1 cellular context compared by ENCODE assay signal in the genomic region with DNA sequence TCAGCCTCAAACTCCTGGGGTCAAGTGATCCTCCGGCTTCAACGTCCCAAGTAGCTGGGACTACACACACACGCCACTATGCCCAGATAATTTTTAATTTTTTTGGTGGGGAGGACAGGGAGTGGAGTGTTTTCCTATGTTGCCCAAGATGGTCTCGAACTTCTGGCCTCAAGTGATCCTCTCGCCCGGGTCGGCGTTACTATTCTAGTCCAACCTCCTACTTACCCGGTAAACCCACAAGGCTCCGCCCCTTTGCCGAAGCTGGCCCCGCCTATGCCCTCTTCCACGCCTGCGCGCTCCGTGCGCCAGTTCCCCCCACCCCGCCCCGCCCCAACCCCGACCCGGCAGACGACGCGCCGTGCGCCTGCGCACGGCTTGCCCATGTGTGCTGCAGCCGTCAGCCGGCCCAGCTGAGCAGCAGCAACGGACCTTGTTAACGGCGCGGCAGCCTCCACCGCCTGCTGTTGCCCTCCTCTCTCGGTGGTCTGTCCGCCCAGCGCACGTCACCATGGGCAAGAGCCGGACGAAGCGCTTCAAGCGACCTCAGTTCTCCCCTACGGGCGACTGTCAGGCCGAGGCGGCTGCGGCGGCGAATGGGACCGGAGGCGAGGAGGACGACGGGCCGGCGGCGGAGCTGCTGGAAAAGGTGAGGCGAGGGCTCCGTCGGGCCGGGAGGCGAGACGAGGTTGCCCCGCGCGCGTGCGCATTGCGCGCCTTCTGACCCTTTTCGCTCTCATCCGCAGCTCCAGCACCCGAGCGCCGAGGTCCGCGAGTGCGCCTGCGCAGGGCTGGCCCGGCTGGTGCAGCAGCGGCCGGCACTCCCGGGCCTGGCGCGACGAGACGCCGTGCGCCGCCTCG.
TF ChIP-seq lines count a peak whose summit lies in the region.

A gene with protein sequence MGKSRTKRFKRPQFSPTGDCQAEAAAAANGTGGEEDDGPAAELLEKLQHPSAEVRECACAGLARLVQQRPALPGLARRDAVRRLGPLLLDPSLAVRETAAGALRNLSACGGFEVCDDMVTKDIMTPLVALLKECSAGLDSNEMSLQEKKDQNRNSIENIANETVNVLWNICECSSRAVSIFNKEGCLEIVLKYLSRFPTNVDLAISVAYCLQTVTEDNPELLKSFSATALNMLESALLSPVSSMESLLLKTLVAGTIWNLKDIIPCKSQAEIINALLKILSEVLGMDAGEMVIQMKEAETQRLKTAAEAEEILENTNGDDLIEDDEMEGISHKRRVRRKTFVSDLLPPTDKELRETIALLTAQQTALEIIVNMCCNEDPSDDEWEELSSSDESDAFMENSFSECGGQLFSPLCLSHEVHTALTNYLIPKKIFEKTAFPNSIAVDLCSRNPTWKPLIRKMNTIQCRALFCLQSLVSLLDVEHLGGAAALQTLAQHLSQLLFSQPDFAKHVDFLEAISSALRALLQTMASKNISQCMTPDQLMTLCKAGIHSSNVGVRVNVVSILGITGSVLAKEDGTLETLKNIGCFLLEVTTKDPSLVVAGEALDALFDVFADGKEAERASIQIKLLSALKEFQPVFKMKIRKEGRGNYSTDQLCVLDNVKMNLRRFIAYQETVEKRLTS (plus strand): TSS at position 347 of the 858 bp plus-strand sequence. CDS start 162 bp downstream, at position 509.

TF ChIP-seq in WTC11, 78 proteins besides CTCF, POLR2A, EP300 and RAD21 (continued from another document and continues in another):
- TF ChIP-seq, protein P1, sequence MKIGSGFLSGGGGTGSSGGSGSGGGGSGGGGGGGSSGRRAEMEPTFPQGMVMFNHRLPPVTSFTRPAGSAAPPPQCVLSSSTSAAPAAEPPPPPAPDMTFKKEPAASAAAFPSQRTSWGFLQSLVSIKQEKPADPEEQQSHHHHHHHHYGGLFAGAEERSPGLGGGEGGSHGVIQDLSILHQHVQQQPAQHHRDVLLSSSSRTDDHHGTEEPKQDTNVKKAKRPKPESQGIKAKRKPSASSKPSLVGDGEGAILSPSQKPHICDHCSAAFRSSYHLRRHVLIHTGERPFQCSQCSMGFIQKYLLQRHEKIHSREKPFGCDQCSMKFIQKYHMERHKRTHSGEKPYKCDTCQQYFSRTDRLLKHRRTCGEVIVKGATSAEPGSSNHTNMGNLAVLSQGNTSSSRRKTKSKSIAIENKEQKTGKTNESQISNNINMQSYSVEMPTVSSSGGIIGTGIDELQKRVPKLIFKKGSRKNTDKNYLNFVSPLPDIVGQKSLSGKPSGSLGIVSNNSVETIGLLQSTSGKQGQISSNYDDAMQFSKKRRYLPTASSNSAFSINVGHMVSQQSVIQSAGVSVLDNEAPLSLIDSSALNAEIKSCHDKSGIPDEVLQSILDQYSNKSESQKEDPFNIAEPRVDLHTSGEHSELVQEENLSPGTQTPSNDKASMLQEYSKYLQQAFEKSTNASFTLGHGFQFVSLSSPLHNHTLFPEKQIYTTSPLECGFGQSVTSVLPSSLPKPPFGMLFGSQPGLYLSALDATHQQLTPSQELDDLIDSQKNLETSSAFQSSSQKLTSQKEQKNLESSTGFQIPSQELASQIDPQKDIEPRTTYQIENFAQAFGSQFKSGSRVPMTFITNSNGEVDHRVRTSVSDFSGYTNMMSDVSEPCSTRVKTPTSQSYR (CRISPR knock-in tag; IDR thresholded peaks at IDR 0.05), result 0 out of 2 replicates have a peak, but pooled peaks have one; percentile 56
- TF ChIP-seq KAT7 (CRISPR knock-in tag; IDR thresholded peaks at IDR 0.05; ENCODE audit: borderline replicate concordance), result peak; percentile 24; the same call in 1 of the 2 replicates
- TF ChIP-seq, protein P2, sequence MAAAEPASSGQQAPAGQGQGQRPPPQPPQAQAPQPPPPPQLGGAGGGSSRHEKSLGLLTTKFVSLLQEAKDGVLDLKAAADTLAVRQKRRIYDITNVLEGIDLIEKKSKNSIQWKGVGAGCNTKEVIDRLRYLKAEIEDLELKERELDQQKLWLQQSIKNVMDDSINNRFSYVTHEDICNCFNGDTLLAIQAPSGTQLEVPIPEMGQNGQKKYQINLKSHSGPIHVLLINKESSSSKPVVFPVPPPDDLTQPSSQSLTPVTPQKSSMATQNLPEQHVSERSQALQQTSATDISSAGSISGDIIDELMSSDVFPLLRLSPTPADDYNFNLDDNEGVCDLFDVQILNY (CRISPR knock-in tag; IDR thresholded peaks at IDR 0.05), result 0 out of 2 replicates have a peak, but pooled peaks have one; percentile 54
- TF ChIP-seq, protein P3, sequence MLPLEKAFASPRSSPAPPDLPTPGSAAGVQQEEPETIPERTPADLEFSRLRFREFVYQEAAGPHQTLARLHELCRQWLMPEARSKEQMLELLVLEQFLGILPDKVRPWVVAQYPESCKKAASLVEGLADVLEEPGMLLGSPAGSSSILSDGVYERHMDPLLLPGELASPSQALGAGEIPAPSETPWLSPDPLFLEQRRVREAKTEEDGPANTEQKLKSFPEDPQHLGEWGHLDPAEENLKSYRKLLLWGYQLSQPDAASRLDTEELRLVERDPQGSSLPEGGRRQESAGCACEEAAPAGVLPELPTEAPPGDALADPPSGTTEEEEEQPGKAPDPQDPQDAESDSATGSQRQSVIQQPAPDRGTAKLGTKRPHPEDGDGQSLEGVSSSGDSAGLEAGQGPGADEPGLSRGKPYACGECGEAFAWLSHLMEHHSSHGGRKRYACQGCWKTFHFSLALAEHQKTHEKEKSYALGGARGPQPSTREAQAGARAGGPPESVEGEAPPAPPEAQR (CRISPR knock-in tag; IDR thresholded peaks at IDR 0.05), result no peak
- TF ChIP-seq, protein P4, sequence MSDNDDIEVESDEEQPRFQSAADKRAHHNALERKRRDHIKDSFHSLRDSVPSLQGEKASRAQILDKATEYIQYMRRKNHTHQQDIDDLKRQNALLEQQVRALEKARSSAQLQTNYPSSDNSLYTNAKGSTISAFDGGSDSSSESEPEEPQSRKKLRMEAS (CRISPR knock-in tag; IDR thresholded peaks at IDR 0.05), result peak; percentile 89
- TF ChIP-seq, protein P5, sequence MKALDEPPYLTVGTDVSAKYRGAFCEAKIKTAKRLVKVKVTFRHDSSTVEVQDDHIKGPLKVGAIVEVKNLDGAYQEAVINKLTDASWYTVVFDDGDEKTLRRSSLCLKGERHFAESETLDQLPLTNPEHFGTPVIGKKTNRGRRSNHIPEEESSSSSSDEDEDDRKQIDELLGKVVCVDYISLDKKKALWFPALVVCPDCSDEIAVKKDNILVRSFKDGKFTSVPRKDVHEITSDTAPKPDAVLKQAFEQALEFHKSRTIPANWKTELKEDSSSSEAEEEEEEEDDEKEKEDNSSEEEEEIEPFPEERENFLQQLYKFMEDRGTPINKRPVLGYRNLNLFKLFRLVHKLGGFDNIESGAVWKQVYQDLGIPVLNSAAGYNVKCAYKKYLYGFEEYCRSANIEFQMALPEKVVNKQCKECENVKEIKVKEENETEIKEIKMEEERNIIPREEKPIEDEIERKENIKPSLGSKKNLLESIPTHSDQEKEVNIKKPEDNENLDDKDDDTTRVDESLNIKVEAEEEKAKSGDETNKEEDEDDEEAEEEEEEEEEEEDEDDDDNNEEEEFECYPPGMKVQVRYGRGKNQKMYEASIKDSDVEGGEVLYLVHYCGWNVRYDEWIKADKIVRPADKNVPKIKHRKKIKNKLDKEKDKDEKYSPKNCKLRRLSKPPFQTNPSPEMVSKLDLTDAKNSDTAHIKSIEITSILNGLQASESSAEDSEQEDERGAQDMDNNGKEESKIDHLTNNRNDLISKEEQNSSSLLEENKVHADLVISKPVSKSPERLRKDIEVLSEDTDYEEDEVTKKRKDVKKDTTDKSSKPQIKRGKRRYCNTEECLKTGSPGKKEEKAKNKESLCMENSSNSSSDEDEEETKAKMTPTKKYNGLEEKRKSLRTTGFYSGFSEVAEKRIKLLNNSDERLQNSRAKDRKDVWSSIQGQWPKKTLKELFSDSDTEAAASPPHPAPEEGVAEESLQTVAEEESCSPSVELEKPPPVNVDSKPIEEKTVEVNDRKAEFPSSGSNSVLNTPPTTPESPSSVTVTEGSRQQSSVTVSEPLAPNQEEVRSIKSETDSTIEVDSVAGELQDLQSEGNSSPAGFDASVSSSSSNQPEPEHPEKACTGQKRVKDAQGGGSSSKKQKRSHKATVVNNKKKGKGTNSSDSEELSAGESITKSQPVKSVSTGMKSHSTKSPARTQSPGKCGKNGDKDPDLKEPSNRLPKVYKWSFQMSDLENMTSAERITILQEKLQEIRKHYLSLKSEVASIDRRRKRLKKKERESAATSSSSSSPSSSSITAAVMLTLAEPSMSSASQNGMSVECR (CRISPR knock-in tag; IDR thresholded peaks at IDR 0.05; ENCODE audit: borderline replicate concordance), result peak; percentile 59; the same call in 1 of the 2 replicates
- TF ChIP-seq, protein P6, sequence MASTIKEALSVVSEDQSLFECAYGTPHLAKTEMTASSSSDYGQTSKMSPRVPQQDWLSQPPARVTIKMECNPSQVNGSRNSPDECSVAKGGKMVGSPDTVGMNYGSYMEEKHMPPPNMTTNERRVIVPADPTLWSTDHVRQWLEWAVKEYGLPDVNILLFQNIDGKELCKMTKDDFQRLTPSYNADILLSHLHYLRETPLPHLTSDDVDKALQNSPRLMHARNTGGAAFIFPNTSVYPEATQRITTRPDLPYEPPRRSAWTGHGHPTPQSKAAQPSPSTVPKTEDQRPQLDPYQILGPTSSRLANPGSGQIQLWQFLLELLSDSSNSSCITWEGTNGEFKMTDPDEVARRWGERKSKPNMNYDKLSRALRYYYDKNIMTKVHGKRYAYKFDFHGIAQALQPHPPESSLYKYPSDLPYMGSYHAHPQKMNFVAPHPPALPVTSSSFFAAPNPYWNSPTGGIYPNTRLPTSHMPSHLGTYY (CRISPR knock-in tag; IDR thresholded peaks at IDR 0.05), result no peak
- TF ChIP-seq ZNF416 (CRISPR knock-in tag; IDR thresholded peaks at IDR 0.05), result no peak
- TF ChIP-seq ZNF317 (CRISPR knock-in tag; IDR thresholded peaks at IDR 0.05; ENCODE audit: borderline replicate concordance, low read depth), result 0 out of 2 replicates have a peak, but pooled peaks have one; percentile 32
- TF ChIP-seq, protein P7, sequence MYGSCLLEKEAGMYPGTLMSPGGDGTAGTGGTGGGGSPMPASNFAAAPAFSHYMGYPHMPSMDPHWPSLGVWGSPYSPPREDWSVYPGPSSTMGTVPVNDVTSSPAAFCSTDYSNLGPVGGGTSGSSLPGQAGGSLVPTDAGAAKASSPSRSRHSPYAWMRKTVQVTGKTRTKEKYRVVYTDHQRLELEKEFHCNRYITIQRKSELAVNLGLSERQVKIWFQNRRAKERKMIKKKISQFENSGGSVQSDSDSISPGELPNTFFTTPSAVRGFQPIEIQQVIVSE (CRISPR knock-in tag; IDR thresholded peaks at IDR 0.05; ENCODE audit: borderline replicate concordance), result no peak
- peak; percentile 43; the same call in 1 of the 2 replicates for TF ChIP-seq MYBL2 (CRISPR knock-in tag; IDR thresholded peaks at IDR 0.05)
- TF ChIP-seq TEAD1 (CRISPR knock-in tag; IDR thresholded peaks at IDR 0.05), result peak; percentile 68; the same call in 1 of the 2 replicates
- TF ChIP-seq MXD4 (CRISPR knock-in tag; IDR thresholded peaks at IDR 0.05; ENCODE audit: borderline replicate concordance), result no peak
- no peak for TF ChIP-seq EMX1 (CRISPR knock-in tag; IDR thresholded peaks at IDR 0.05)
- TF ChIP-seq, protein P8, sequence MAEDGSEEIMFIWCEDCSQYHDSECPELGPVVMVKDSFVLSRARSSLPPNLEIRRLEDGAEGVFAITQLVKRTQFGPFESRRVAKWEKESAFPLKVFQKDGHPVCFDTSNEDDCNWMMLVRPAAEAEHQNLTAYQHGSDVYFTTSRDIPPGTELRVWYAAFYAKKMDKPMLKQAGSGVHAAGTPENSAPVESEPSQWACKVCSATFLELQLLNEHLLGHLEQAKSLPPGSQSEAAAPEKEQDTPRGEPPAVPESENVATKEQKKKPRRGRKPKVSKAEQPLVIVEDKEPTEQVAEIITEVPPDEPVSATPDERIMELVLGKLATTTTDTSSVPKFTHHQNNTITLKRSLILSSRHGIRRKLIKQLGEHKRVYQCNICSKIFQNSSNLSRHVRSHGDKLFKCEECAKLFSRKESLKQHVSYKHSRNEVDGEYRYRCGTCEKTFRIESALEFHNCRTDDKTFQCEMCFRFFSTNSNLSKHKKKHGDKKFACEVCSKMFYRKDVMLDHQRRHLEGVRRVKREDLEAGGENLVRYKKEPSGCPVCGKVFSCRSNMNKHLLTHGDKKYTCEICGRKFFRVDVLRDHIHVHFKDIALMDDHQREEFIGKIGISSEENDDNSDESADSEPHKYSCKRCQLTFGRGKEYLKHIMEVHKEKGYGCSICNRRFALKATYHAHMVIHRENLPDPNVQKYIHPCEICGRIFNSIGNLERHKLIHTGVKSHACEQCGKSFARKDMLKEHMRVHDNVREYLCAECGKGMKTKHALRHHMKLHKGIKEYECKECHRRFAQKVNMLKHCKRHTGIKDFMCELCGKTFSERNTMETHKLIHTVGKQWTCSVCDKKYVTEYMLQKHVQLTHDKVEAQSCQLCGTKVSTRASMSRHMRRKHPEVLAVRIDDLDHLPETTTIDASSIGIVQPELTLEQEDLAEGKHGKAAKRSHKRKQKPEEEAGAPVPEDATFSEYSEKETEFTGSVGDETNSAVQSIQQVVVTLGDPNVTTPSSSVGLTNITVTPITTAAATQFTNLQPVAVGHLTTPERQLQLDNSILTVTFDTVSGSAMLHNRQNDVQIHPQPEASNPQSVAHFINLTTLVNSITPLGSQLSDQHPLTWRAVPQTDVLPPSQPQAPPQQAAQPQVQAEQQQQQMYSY (CRISPR knock-in tag; IDR thresholded peaks at IDR 0.05), result no peak
- peak; percentile 64 for TF ChIP-seq GABPB1 (CRISPR knock-in tag; IDR thresholded peaks at IDR 0.05)
- TF ChIP-seq ATF1 (CRISPR knock-in tag; IDR thresholded peaks at IDR 0.05), result no peak
- TF ChIP-seq FOXP1 (CRISPR knock-in tag; IDR thresholded peaks at IDR 0.05; ENCODE audit: borderline replicate concordance), result 0 out of 2 replicates have a peak, but pooled peaks have one; percentile 69
- TF ChIP-seq, protein P9, sequence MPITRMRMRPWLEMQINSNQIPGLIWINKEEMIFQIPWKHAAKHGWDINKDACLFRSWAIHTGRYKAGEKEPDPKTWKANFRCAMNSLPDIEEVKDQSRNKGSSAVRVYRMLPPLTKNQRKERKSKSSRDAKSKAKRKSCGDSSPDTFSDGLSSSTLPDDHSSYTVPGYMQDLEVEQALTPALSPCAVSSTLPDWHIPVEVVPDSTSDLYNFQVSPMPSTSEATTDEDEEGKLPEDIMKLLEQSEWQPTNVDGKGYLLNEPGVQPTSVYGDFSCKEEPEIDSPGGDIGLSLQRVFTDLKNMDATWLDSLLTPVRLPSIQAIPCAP (CRISPR knock-in tag; IDR thresholded peaks at IDR 0.05), result no peak
- TF ChIP-seq CREM (CRISPR knock-in tag; IDR thresholded peaks at IDR 0.05), result peak; percentile 44; the same call in 1 of the 2 replicates
- TF ChIP-seq, protein P10, sequence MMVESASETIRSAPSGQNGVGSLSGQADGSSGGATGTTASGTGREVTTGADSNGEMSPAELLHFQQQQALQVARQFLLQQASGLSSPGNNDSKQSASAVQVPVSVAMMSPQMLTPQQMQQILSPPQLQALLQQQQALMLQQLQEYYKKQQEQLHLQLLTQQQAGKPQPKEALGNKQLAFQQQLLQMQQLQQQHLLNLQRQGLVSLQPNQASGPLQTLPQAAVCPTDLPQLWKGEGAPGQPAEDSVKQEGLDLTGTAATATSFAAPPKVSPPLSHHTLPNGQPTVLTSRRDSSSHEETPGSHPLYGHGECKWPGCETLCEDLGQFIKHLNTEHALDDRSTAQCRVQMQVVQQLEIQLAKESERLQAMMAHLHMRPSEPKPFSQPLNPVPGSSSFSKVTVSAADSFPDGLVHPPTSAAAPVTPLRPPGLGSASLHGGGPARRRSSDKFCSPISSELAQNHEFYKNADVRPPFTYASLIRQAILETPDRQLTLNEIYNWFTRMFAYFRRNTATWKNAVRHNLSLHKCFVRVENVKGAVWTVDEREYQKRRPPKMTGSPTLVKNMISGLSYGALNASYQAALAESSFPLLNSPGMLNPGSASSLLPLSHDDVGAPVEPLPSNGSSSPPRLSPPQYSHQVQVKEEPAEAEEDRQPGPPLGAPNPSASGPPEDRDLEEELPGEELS (CRISPR knock-in tag; IDR thresholded peaks at IDR 0.05), result no peak
